Comparison of ENCODE assay signal across 9 cellular contexts in genomic region chr19:34317311-34317927, GRCh38. TPM values are rescaled to one million over a fixed set of nuclear protein-coding genes. Genes with fewer than 3 reads are reported as not detected.
DNase-seq lines count a peak whose midpoint lies in the region; ATAC-seq and TF ChIP-seq lines count a peak whose summit lies in the region.
"Had no signal": no experiment of that assay in that cellular context is flagged by ENCODE, and none has a peak within 500 bp of the region (broad histone marks: within the 10 kb centered on the region; RNA-seq: fewer than 3 reads in every experiment).

No MANE protein-coding gene starts in this region.

- H3K27me3 ChIP-seq in transverse colon: no peaks in the 10 kb centered on the region

- no peak for TF ChIP-seq EP300 in transverse colon (IDR thresholded peaks at IDR 0.05; ENCODE audit: low read depth)

- no peaks in the 10 kb centered on the region for H3K36me3 ChIP-seq in transverse colon

- DNase-seq in Right ventricle myocardium inferior (ENCODE audit: missing footprints) (no peak), cardiac septum (ENCODE audit: low spot score) (no peak), left colon (peak in 1 of 2 donors; percentile 22), transverse colon (peak; percentile 28), NCI-H1092 (lab: John Stamatoyannopoulos, UW) (no peak), NCI-H187 treated with DMSO at 0.1 percent for 48 hours (lab: John Stamatoyannopoulos, UW) (no peak), SKM-1 treated with dmso at 0.1 percent for 144 hours (lab: John Stamatoyannopoulos, UW; ENCODE audit: unreplicated experiment) (no peak)
- no peak for DNase-seq in activated naive CD8-positive, alpha-beta T cell treated with anti-CD3 and anti-CD28 coated beads, Interleukin-2, amount 10 ng/mL, durations not matched to agents 7 days and 5 days
- DNase-seq: DND-41 had no signal

- in situ Hi-C loops in transverse colon (cut with MboI; ENCODE audit: low pct_ligation_motif_present in 1 of 4, low pct_unique_long_range_greater_than_20kb in 1 of 4, low sequenced_read_pairs in 3 of 4): no loop called here

- intact Hi-C loops in Right ventricle myocardium inferior (cut with DNase I): loop anchor here (5.0 kb wide), 1 partner anchor 45 kb away; no protein-coding TSS in a partner anchor
- intact Hi-C loops in cardiac septum (cut with DNase I): loop anchor here (5.0 kb wide), 1 partner anchor 45 kb away; no protein-coding TSS in a partner anchor
- intact Hi-C loops in left colon (cut with DNase I, micrococcal nuclease): no loop called here
- intact Hi-C loops in transverse colon (cut with DNase I; ENCODE audit: low total_unique reads): no loop called here

- H3K9me3 ChIP-seq in transverse colon: no peaks in the 10 kb centered on the region

- peaks cover 8 to 28% (median 20%) of the 10 kb centered on the region in 4 donors for H3K4me1 ChIP-seq in transverse colon

- TF ChIP-seq POLR2A in transverse colon (IDR thresholded peaks at IDR 0.05): no peak

- H3K36me3 Mint-ChIP-seq in activated naive CD8-positive, alpha-beta T cell treated with anti-CD3 and anti-CD28 coated beads, Interleukin-2, amount 10 ng/mL, durations not matched to agents 7 days and 5 days: peaks cover 6% of the 10 kb centered on the region

- H3K27me3 Mint-ChIP-seq in activated naive CD8-positive, alpha-beta T cell treated with anti-CD3 and anti-CD28 coated beads, Interleukin-2, amount 10 ng/mL, durations not matched to agents 7 days and 5 days: no peaks in the 10 kb centered on the region

- no peak overlapping the region for H3K4me3 ChIP-seq in transverse colon

- no peaks in the 10 kb centered on the region for H3K9me3 Mint-ChIP-seq in activated naive CD8-positive, alpha-beta T cell treated with anti-CD3 and anti-CD28 coated beads, Interleukin-2, amount 10 ng/mL, durations not matched to agents 7 days and 5 days

- peak overlapping the region; percentile 26 to 60 (median 48) for H3K27ac ChIP-seq in transverse colon

- TF ChIP-seq CTCF in transverse colon (IDR thresholded peaks at IDR 0.05): no peak

- POLR2A ChIA-PET in activated naive CD8-positive, alpha-beta T cell treated with anti-CD3 and anti-CD28 coated beads, Interleukin-2, amount 10 ng/mL, durations not matched to agents 7 days and 5 days (lab: Charles Lee): interaction anchor here (1.1 kb wide), 1 partner anchor 182 kb away, joined by 7 read pairs; no protein-coding TSS in a partner anchor

- no peak overlapping the region for H3K4me3 Mint-ChIP-seq in activated naive CD8-positive, alpha-beta T cell treated with anti-CD3 and anti-CD28 coated beads, Interleukin-2, amount 10 ng/mL, durations not matched to agents 7 days and 5 days

- peak overlapping the region; percentile 17 for H3K27ac Mint-ChIP-seq in activated naive CD8-positive, alpha-beta T cell treated with anti-CD3 and anti-CD28 coated beads, Interleukin-2, amount 10 ng/mL, durations not matched to agents 7 days and 5 days

- ATAC-seq in Right ventricle myocardium inferior (peak; percentile 33), left colon (peak; percentile 71)
- peak; percentile 56 for ATAC-seq in activated naive CD8-positive, alpha-beta T cell treated with anti-CD3 and anti-CD28 coated beads, Interleukin-2, amount 10 ng/mL, durations not matched to agents 7 days and 5 days (ENCODE audit: low read depth)

- peaks cover 14% of the 10 kb centered on the region for H3K4me1 Mint-ChIP-seq in activated naive CD8-positive, alpha-beta T cell treated with anti-CD3 and anti-CD28 coated beads, Interleukin-2, amount 10 ng/mL, durations not matched to agents 7 days and 5 days

- 42 to 55% methylated on average over 2 to 6 of the region's 6 CpGs for WGBS in transverse colon (ENCODE audit: low coverage in 1 of 2), 2 donors

RNA-seq across cellular contexts. Expression of gene GPI, which starts 47.6 kb away (rescaled TPM):
- total RNA-seq in Right ventricle myocardium inferior: 533 TPM
- 512 TPM for total RNA-seq in cardiac septum
- 100 to 1,000 TPM; 725 to 786 TPM for total RNA-seq in activated naive CD8-positive, alpha-beta T cell treated with anti-CD3 and anti-CD28 coated beads, Interleukin-2, amount 10 ng/mL, durations not matched to agents 7 days and 5 days
- 100 to 1,000 TPM; 265 to 364 TPM for total RNA-seq in left colon
- total RNA-seq in transverse colon: 100 to 1,000 TPM; 112 to 531 (median 220) TPM

Comparison
In these comparisons a context has a peak if more than half of its experiments do, and no peak if none do; other contexts are left out.
1. intact Hi-C loops: an anchor here in Right ventricle myocardium inferior (5.0 kb wide) and cardiac septum (5.0 kb wide); none called in left colon and transverse colon.